Comparison of ENCODE assay signal across 12 cellular contexts in the genomic region with DNA sequence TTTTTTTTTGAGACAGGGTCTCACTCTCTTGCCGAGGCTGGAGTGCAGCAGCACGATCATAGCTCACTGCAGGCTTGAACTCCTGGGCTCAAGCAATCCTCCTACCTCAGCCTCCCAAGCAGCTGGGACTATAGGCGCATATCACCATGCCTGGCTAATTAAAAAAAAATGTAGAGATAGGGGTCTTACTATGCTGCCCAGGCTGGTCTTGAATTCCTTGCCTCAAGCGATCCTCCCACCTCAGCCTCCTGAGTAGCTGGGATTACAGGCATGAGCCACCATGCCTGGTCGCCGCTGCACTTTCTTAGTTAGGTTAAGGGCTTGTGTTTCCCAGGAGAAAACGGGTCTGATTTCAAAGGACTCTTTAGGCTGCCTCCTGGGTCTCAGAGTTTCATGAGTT. TPM values are rescaled to one million over a fixed set of nuclear protein-coding genes. Genes with fewer than 3 reads are reported as not detected.
"Had no signal": no experiment of that assay in that cellular context is flagged by ENCODE, and none has a peak within 500 bp of the region (broad histone marks: within the 10 kb centered on the region; RNA-seq: fewer than 3 reads in every experiment).

No MANE protein-coding gene starts in this region.

RNA-seq across cellular contexts. Expression of gene CHRNA9, which starts 52.3 kb away (rescaled TPM):
- total RNA-seq: activated T-cell treated with anti-CD3 and anti-CD28 coated beads, Interleukin-2, amount 50 U/mL, for 4 hours; cardiac septum; chondrocyte; esophagus mucosa; kidney; left colon; liver; mucosa of gallbladder; psoas muscle; subcutaneous adipose tissue; thoracic aorta; vagina had no signal
- polyA plus RNA-seq: liver had no signal
